In the genomic region with DNA sequence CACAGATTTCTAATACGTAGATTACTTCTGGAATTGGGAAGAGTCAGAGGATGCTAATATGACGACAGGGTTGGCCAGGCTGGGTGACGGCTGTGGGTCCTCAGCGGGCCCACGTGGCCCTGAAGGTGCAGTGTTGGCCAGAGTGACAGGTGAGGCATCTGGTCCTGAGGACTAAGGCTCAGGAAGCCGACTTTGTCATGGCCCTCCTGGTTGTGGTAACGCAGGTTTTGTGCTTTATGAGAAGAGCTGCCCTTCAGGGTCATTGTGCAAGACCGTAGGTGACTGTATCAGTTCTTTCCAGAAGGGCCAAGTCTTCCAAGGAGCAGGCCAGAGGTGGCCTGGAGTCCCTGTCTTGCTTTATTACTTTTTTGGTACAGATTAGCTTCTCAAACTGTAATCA, we compare ENCODE assay signal across 12 cellular contexts. TPM values are rescaled to one million over a fixed set of nuclear protein-coding genes. Genes with fewer than 3 reads are reported as not detected.
DNase-seq lines count a peak whose midpoint lies in the region; ATAC-seq and TF ChIP-seq lines count a peak whose summit lies in the region.
"Had no signal": no experiment of that assay in that cellular context is flagged by ENCODE, and none has a peak within 500 bp of the region (broad histone marks: within the 10 kb centered on the region; RNA-seq: fewer than 3 reads in every experiment).

No MANE protein-coding gene starts in this region.

- no peak for ATAC-seq in activated naive CD4-positive, alpha-beta T cell treated with anti-CD3 and anti-CD28 coated beads, Interleukin-2, amount 50 U/mL, for 72 hours
- ATAC-seq in naive thymus-derived CD4-positive, alpha-beta T cell: no peak
- ATAC-seq in HG03159 (IDR thresholded peaks at IDR 0.05; ENCODE audit: unreplicated experiment): no peak

- no peak overlapping the region for H3K27ac ChIP-seq in CD4-positive, alpha-beta memory T cell (ENCODE audit: low read depth, low read length)
- peak overlapping the region; percentile 33 for H3K27ac ChIP-seq in HL-60 (replicated peaks)
- no peak overlapping the region for H3K27ac ChIP-seq in naive thymus-derived CD4-positive, alpha-beta T cell (ENCODE audit: low read depth, low read length)
- H3K27ac ChIP-seq in colonic mucosa: no peak overlapping the region
- H3K27ac ChIP-seq: right atrium auricular region had no signal

- DNase-seq in CD4-positive, alpha-beta memory T cell: no peak
- peak in 1 of 2 experiments; percentile 41 for DNase-seq in HL-60 (ENCODE audit: low read depth in 1 of 2, low spot score in 1 of 2)
- DNase-seq in activated naive CD4-positive, alpha-beta T cell treated with anti-CD3 and anti-CD28 coated beads, Interleukin-2, amount 50 U/mL, for 72 hours (ENCODE audit: low spot score in 2 of 2): no peak
- DNase-seq in naive thymus-derived CD4-positive, alpha-beta T cell: no peak
- no peak for DNase-seq in colonic mucosa
- DNase-seq in NK-92 (lab: John Stamatoyannopoulos, UW; ENCODE audit: unreplicated experiment): no peak
- no peak for DNase-seq in NCI-H2029 treated with DMSO at 0.1 percent for 48 hours (lab: John Stamatoyannopoulos, UW)
- DNase-seq: anterior cingulate cortex, KBM-7, NCI-H748 treated with DMSO at 0.1 percent for 48 hours had no signal

- peak overlapping the region in 6 of 7 donors; percentile 5 to 79 (median 45) for H3K27ac Mint-ChIP-seq in CD4-positive, alpha-beta memory T cell
- H3K27ac Mint-ChIP-seq in activated naive CD4-positive, alpha-beta T cell treated with anti-CD3 and anti-CD28 coated beads, Interleukin-2, amount 50 U/mL, for 72 hours: peak overlapping the region; percentile 14 to 90
- H3K27ac Mint-ChIP-seq in naive thymus-derived CD4-positive, alpha-beta T cell: peak overlapping the region in 7 of 9 donors; percentile 22 to 62 (median 33)

- peaks cover 54% of the 10 kb centered on the region for H3K4me1 ChIP-seq in CD4-positive, alpha-beta memory T cell (ENCODE audit: insufficient read depth, low read length)
- peaks cover 25 to 41% of the 10 kb centered on the region in 2 donors for H3K4me1 ChIP-seq in naive thymus-derived CD4-positive, alpha-beta T cell (ENCODE audit: control insufficient read depth in 2 of 2, insufficient read depth in 2 of 2, low read length in 2 of 2)
- H3K4me1 ChIP-seq in colonic mucosa: peaks cover 15% of the 10 kb centered on the region

- peaks cover 9% of the 10 kb centered on the region for H3K36me3 ChIP-seq in CD4-positive, alpha-beta memory T cell (ENCODE audit: insufficient read depth, low read length)
- H3K36me3 ChIP-seq in naive thymus-derived CD4-positive, alpha-beta T cell (ENCODE audit: control insufficient read depth in 2 of 3, insufficient read depth in 3 of 3, low read length in 3 of 3): peaks cover 0 to 35% (median 6%) of the 10 kb centered on the region in 3 experiments
- peaks cover 12% of the 10 kb centered on the region for H3K36me3 ChIP-seq in colonic mucosa

- H3K9me3 ChIP-seq in CD4-positive, alpha-beta memory T cell (ENCODE audit: control insufficient read depth in 1 of 2, low read length in 2 of 2): no peaks in the 10 kb centered on the region
- no peaks in the 10 kb centered on the region for H3K9me3 ChIP-seq in naive thymus-derived CD4-positive, alpha-beta T cell (ENCODE audit: control insufficient read depth in 2 of 3, low read length in 3 of 3)
- no peaks in the 10 kb centered on the region for H3K9me3 ChIP-seq in colonic mucosa
- H3K9me3 ChIP-seq: right atrium auricular region had no signal

- peak overlapping the region; percentile 17 to 89 (median 58) for H3K4me3 Mint-ChIP-seq in CD4-positive, alpha-beta memory T cell
- H3K4me3 Mint-ChIP-seq in naive thymus-derived CD4-positive, alpha-beta T cell: peak overlapping the region; percentile 19 to 100 (median 80)

- H3K9ac ChIP-seq in colonic mucosa (ENCODE audit: low read depth in 2 of 2, low read length in 2 of 2): peak overlapping the region in 1 of 2 donors; percentile 19

- H3K27me3 ChIP-seq in CD4-positive, alpha-beta memory T cell (ENCODE audit: insufficient read depth, low read length): no peaks in the 10 kb centered on the region
- H3K27me3 ChIP-seq in HL-60 (ENCODE audit: insufficient read depth, poor library complexity, severe bottlenecking) (no peaks in the 10 kb centered on the region), colonic mucosa (no peaks in the 10 kb centered on the region)
- no peaks in the 10 kb centered on the region for H3K27me3 ChIP-seq in naive thymus-derived CD4-positive, alpha-beta T cell (ENCODE audit: control insufficient read depth in 2 of 2, insufficient read depth in 2 of 2, low read length in 2 of 2)
- H3K27me3 ChIP-seq: right atrium auricular region had no signal

- H3K9me3 Mint-ChIP-seq in CD4-positive, alpha-beta memory T cell: no peaks in the 10 kb centered on the region
- no peaks in the 10 kb centered on the region for H3K9me3 Mint-ChIP-seq in activated naive CD4-positive, alpha-beta T cell treated with anti-CD3 and anti-CD28 coated beads, Interleukin-2, amount 50 U/mL, for 72 hours
- H3K9me3 Mint-ChIP-seq in naive thymus-derived CD4-positive, alpha-beta T cell: no peaks in the 10 kb centered on the region

- TF ChIP-seq CTCF in HL-60 (IDR thresholded peaks at IDR 0.05; ENCODE audit: insufficient read depth, low read length) (no peak), colonic mucosa (IDR thresholded peaks at IDR 0.05) (no peak)

- H3K36me3 Mint-ChIP-seq in CD4-positive, alpha-beta memory T cell: peaks cover 16 to 39% of the 10 kb centered on the region in 2 donors
- peaks cover 33% of the 10 kb centered on the region in 2 donors for H3K36me3 Mint-ChIP-seq in activated naive CD4-positive, alpha-beta T cell treated with anti-CD3 and anti-CD28 coated beads, Interleukin-2, amount 50 U/mL, for 72 hours
- H3K36me3 Mint-ChIP-seq in naive thymus-derived CD4-positive, alpha-beta T cell: peaks cover 4 to 16% (median 13%) of the 10 kb centered on the region in 5 donors

- no peak overlapping the region for H3K4me3 ChIP-seq in CD4-positive, alpha-beta memory T cell (ENCODE audit: low read length in 2 of 2)
- H3K4me3 ChIP-seq in HL-60 (replicated peaks; ENCODE audit: insufficient read depth, low read length) (peak overlapping the region; percentile 93), colonic mucosa (no peak overlapping the region)
- no peak overlapping the region for H3K4me3 ChIP-seq in naive thymus-derived CD4-positive, alpha-beta T cell (ENCODE audit: low read length)
- H3K4me3 ChIP-seq: right atrium auricular region had no signal

- POLR2A ChIA-PET in CD4-positive, alpha-beta memory T cell (lab: Charles Lee; ENCODE audit: partially characterized antibody): no interaction called here
- POLR2A ChIA-PET in naive thymus-derived CD4-positive, alpha-beta T cell (lab: Charles Lee): no interaction called here

- peaks cover 30 to 63% (median 48%) of the 10 kb centered on the region in 4 donors for H3K4me1 Mint-ChIP-seq in CD4-positive, alpha-beta memory T cell
- H3K4me1 Mint-ChIP-seq in naive thymus-derived CD4-positive, alpha-beta T cell: peaks cover 30 to 64% (median 45%) of the 10 kb centered on the region in 7 donors

- H3K27me3 Mint-ChIP-seq in CD4-positive, alpha-beta memory T cell: no peaks in the 10 kb centered on the region
- peaks cover 0 to 3% (median 0%) of the 10 kb centered on the region in 5 donors for H3K27me3 Mint-ChIP-seq in naive thymus-derived CD4-positive, alpha-beta T cell

- intact Hi-C loops in CD4-positive, alpha-beta memory T cell (cut with micrococcal nuclease): no loop called here
- intact Hi-C loops in naive thymus-derived CD4-positive, alpha-beta T cell (cut with micrococcal nuclease): loop anchor here (10.0 kb wide), 2 partner anchors 432 to 1542 kb away; no protein-coding TSS in a partner anchor
- intact Hi-C loops in colonic mucosa (cut with DNase I): loop anchor here (10.0 kb wide), 1 partner anchor 772 kb away; no protein-coding TSS in a partner anchor

- CTCF ChIA-PET in CD4-positive, alpha-beta memory T cell (lab: Charles Lee; ENCODE audit: partially characterized antibody): no interaction called here
- CTCF ChIA-PET in naive thymus-derived CD4-positive, alpha-beta T cell (lab: Charles Lee): interaction anchor here (0.7 to 1.1 kb wide), 2 partner anchors 9 to 16 kb away, joined by 3 to 4 read pairs; no protein-coding TSS in a partner anchor

RNA-seq across cellular contexts. Expression of gene EIF3B, which starts 2.5 kb away (rescaled TPM):
- total RNA-seq in CD4-positive, alpha-beta memory T cell: 100 to 1,000 TPM; 126 to 138 TPM
- 100 to 1,000 TPM in 1 of 2 donors, 10 to 100 TPM in 1; 78.7 to 135 TPM for polyA plus RNA-seq in CD4-positive, alpha-beta memory T cell
- 100 to 1,000 TPM; 130 to 260 TPM for total RNA-seq in activated naive CD4-positive, alpha-beta T cell treated with anti-CD3 and anti-CD28 coated beads, Interleukin-2, amount 50 U/mL, for 72 hours
- 100 to 1,000 TPM; 127 to 189 (median 158) TPM for total RNA-seq in naive thymus-derived CD4-positive, alpha-beta T cell
- polyA plus RNA-seq in naive thymus-derived CD4-positive, alpha-beta T cell: 100 to 1,000 TPM in 1 of 2 donors, 10 to 100 TPM in 1; 78.0 to 157 TPM
- total RNA-seq in colonic mucosa: 100 to 1,000 TPM in 1 of 2 donors, 10 to 100 TPM in 1; 94.4 to 180 TPM

RNA-seq across cellular contexts. Expression of gene SNX8, which starts 42.9 kb away (rescaled TPM):
- 1 to 10 TPM; 6.9 to 9.9 TPM for total RNA-seq in CD4-positive, alpha-beta memory T cell
- 1 to 10 TPM; 6.6 to 7.4 TPM for polyA plus RNA-seq in CD4-positive, alpha-beta memory T cell
- total RNA-seq in activated naive CD4-positive, alpha-beta T cell treated with anti-CD3 and anti-CD28 coated beads, Interleukin-2, amount 50 U/mL, for 72 hours: 10 to 100 TPM; 35.6 to 36.1 TPM
- 10 to 100 TPM in 2 of 5 experiments, 1 to 10 TPM in 3; 4.7 to 31.5 (median 9.4) TPM for total RNA-seq in naive thymus-derived CD4-positive, alpha-beta T cell
- 10 to 100 TPM in 1 of 2 donors, 1 to 10 TPM in 1; 7.7 to 11.3 TPM for polyA plus RNA-seq in naive thymus-derived CD4-positive, alpha-beta T cell
- total RNA-seq in colonic mucosa: 10 to 100 TPM; 22.4 to 36.7 TPM

RNA-seq across cellular contexts. Expression of gene CHST12, which starts 46.2 kb away (rescaled TPM):
- total RNA-seq in CD4-positive, alpha-beta memory T cell: 10 to 100 TPM; 29.5 to 30.7 TPM
- polyA plus RNA-seq in CD4-positive, alpha-beta memory T cell: 10 to 100 TPM; 11.6 to 22.5 TPM
- 1 to 10 TPM; 1.3 to 2.6 TPM for total RNA-seq in activated naive CD4-positive, alpha-beta T cell treated with anti-CD3 and anti-CD28 coated beads, Interleukin-2, amount 50 U/mL, for 72 hours
- total RNA-seq in naive thymus-derived CD4-positive, alpha-beta T cell: 10 to 100 TPM; 13.3 to 41.6 (median 24.3) TPM
- 10 to 100 TPM in 1 of 2 donors, 1 to 10 TPM in 1; 8.1 to 16.8 TPM for polyA plus RNA-seq in naive thymus-derived CD4-positive, alpha-beta T cell
- 1 to 10 TPM; 8.7 to 8.8 TPM for total RNA-seq in colonic mucosa
